In genomic region chr15:40942337-40942854, GRCh38 we compare ENCODE assay signal across 7 cellular contexts.
A peak's percentile ranks its signal among the peaks of the same experiment; 100 is the strongest.
DNase-seq lines count a peak whose midpoint lies in the region; TF ChIP-seq lines count a peak whose summit lies in the region.

No MANE protein-coding gene starts in this region.

- no peaks in the 10 kb centered on the region for H3K27me3 ChIP-seq in HAP-1 (ENCODE audit: low read depth)
- no peaks in the 10 kb centered on the region for H3K27me3 ChIP-seq in OCI-LY3 (ENCODE audit: low read depth, low read length)
- no peaks in the 10 kb centered on the region for H3K27me3 ChIP-seq in endocrine pancreas (ENCODE audit: control insufficient read depth, insufficient read depth, low read length)

- H3K4me3 ChIP-seq in HAP-1: peak overlapping the region; percentile 34
- peak overlapping the region; percentile 87 for H3K4me3 ChIP-seq in OCI-LY3 (ENCODE audit: low read length)
- H3K4me3 ChIP-seq in endocrine pancreas (ENCODE audit: control insufficient read depth, insufficient read depth, low read length): no peak overlapping the region

- H3K9ac ChIP-seq in OCI-LY3 (ENCODE audit: low read length): peak overlapping the region; percentile 87
- H3K9ac ChIP-seq in endocrine pancreas (ENCODE audit: control insufficient read depth, insufficient read depth, low read length): peak overlapping the region; percentile 76

- no peak overlapping the region; the same call in 1 of the 2 replicates for H3K27ac ChIP-seq in OCI-LY3 (ENCODE audit: low read length)

- H3K4me1 ChIP-seq in HAP-1 (peaks cover 14% of the 10 kb centered on the region), OCI-LY3 (ENCODE audit: low read length) (peaks cover 33% of the 10 kb centered on the region), endocrine pancreas (ENCODE audit: control insufficient read depth, insufficient read depth, low read length) (no peaks in the 10 kb centered on the region)

- H3K79me2 ChIP-seq in OCI-LY3 (ENCODE audit: low read length): no peaks in the 10 kb centered on the region

- no peak for DNase-seq in HAP-1 (ENCODE audit: low spot score in 2 of 2)
- no peak for DNase-seq in nephron progenitor cell
- no peak for DNase-seq in activated gamma-delta T cell (lab: John Stamatoyannopoulos, UW)
- DNase-seq in NCI-H1092 (lab: John Stamatoyannopoulos, UW): no peak
- no peak for DNase-seq in activated CD8-positive, alpha-beta memory T cell treated with anti-CD3 and anti-CD28 coated beads, Interleukin-2, amount 50 U/mL, for 48 hours

- TF ChIP-seq CTCF in OCI-LY3 (IDR thresholded peaks at IDR 0.05; ENCODE audit: low read depth, low read length) (no peak), nephron progenitor cell (IDR thresholded peaks at IDR 0.05) (no peak)

- peak overlapping the region; percentile 98 for H2AFZ ChIP-seq in OCI-LY3 (ENCODE audit: low read depth, low read length)

- no peaks in the 10 kb centered on the region for H3K9me3 ChIP-seq in HAP-1
- no peaks in the 10 kb centered on the region for H3K9me3 ChIP-seq in OCI-LY3 (ENCODE audit: insufficient read depth, low read length)
- H3K9me3 ChIP-seq in endocrine pancreas (ENCODE audit: control insufficient read depth, low read length): no peaks in the 10 kb centered on the region

- in situ Hi-C loops in HAP-1 (cut with MboI; ENCODE audit: low sequenced_read_pairs): no loop called here

- H3K4me2 ChIP-seq in OCI-LY3 (ENCODE audit: low read length): peak overlapping the region; percentile 95

- no peaks in the 10 kb centered on the region for H3K9me3 Mint-ChIP-seq in nephron progenitor cell

- no peaks in the 10 kb centered on the region for H3K36me3 ChIP-seq in HAP-1 (replicated peaks)
- H3K36me3 ChIP-seq in OCI-LY3 (replicated peaks; ENCODE audit: low read depth, low read length): no peaks in the 10 kb centered on the region
- H3K36me3 ChIP-seq in endocrine pancreas (ENCODE audit: control insufficient read depth, insufficient read depth, low read length): no peaks in the 10 kb centered on the region

- peaks cover 42% of the 10 kb centered on the region for H3K4me1 Mint-ChIP-seq in nephron progenitor cell

- H3K27ac Mint-ChIP-seq in nephron progenitor cell: no peak overlapping the region

- H3K4me3 Mint-ChIP-seq in nephron progenitor cell: peak overlapping the region; percentile 75

- no peaks in the 10 kb centered on the region for H3K36me3 Mint-ChIP-seq in nephron progenitor cell (ENCODE audit: low read depth)

- H4K20me1 ChIP-seq in OCI-LY3 (ENCODE audit: insufficient read depth, low read length): no peaks in the 10 kb centered on the region

- H3K27me3 Mint-ChIP-seq in nephron progenitor cell (ENCODE audit: low read depth, poor library complexity): peaks cover 45% of the 10 kb centered on the region
